8 cellular contexts compared by ENCODE assay signal in the genomic region with DNA sequence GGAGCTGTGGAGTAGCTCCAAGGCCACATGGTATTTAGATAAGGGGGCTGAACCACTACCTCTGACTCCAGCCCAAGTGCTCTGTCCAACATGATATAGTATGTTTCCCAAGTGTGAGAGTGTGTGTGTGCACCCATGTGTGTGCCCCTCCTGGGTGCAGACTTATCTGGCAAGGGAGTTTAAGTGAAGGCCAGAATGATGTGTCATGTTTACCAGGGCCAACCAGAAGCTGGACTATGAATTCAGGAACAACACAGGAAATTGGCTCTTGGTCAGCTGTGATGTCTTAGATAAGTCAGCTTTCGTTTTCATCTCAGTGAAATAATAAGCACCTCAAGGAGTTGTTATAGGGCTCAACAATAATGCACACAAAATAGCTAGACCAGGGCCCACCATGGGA.
A peak's percentile ranks its signal among the peaks of the same experiment; 100 is the strongest.
DNase-seq lines count a peak whose midpoint lies in the region; ATAC-seq and TF ChIP-seq lines count a peak whose summit lies in the region.

No MANE protein-coding gene starts in this region.

- peak; percentile 96 for DNase-seq in EH (ENCODE audit: low read depth)
- DNase-seq in HS-5 (ENCODE audit: low read depth), result peak; percentile 84
- peak; percentile 74 for DNase-seq in dedifferentiated amniotic fluid mesenchymal stem cell (ENCODE audit: extremely low spot score)
- DNase-seq in caudate nucleus (lab: John Stamatoyannopoulos, UW), result no peak
- DNase-seq in NCI-H2227 (lab: John Stamatoyannopoulos, UW; ENCODE audit: unreplicated experiment), result no peak

- peak overlapping the region; percentile 45 to 85 (median 61) for H3K27ac Mint-ChIP-seq in nephron

- peaks cover 4% of the 10 kb centered on the region for H3K9me3 Mint-ChIP-seq in nephron

- TF ChIP-seq CTCF in nephron (IDR thresholded peaks at IDR 0.05; ENCODE audit: unreplicated experiment in 3 of 3), result no peak

- H3K27ac ChIP-seq in caudate nucleus (ENCODE audit: low read depth, low read length), result no peak overlapping the region

- no peaks in the 10 kb centered on the region for H3K27me3 Mint-ChIP-seq in nephron (ENCODE audit: low read depth)

- H3K4me3 Mint-ChIP-seq in nephron, result no peak overlapping the region

- no peak for ATAC-seq in GM18873 (IDR thresholded peaks at IDR 0.05; ENCODE audit: low FRiP score, unreplicated experiment)
- ATAC-seq in GM19023 (IDR thresholded peaks at IDR 0.05; ENCODE audit: unreplicated experiment), result no peak

- no peaks in the 10 kb centered on the region for H3K36me3 Mint-ChIP-seq in nephron (ENCODE audit: low read depth)

- peaks cover 58% of the 10 kb centered on the region for H3K4me1 Mint-ChIP-seq in nephron

Comparison
In these comparisons a context has a peak if more than half of its experiments do, and no peak if none do; other contexts are left out.
1. DNase-seq: peak in EH (single experiment), HS-5 (single experiment) and dedifferentiated amniotic fluid mesenchymal stem cell (single experiment); none in caudate nucleus (0 of 61) and NCI-H2227 (single experiment).